Comparison of ENCODE assay signal across 8 cellular contexts in genomic region chr14:53894456-53894855, GRCh38.
DNase-seq lines count a peak whose midpoint lies in the region; ATAC-seq, FAIRE-seq and TF ChIP-seq lines count a peak whose summit lies in the region.

No MANE protein-coding gene starts in this region.

- in situ Hi-C loops in ACHN (cut with HindIII; ENCODE audit: low pct_ligation_motif_present, low pct_unique_long_range_greater_than_20kb, low sequenced_read_pairs), result no loop called here

- H3K9me2 ChIP-seq in Karpas-422 (replicated peaks; ENCODE audit: insufficient read depth, low read length), result no peaks in the 10 kb centered on the region

- H3K9ac ChIP-seq in Karpas-422 (ENCODE audit: low read length), result no peak overlapping the region

- H3K9me3 ChIP-seq in Karpas-422 (ENCODE audit: low read length), result no peaks in the 10 kb centered on the region

- H3K27ac ChIP-seq in Karpas-422 (ENCODE audit: low read length), result no peak overlapping the region

- H3K36me3 Mint-ChIP-seq in effector memory CD8-positive, alpha-beta T cell (ENCODE audit: insufficient read depth), result no peaks in the 10 kb centered on the region

- TF ChIP-seq CTCF in bronchial epithelial cell (IDR thresholded peaks at IDR 0.05; ENCODE audit: insufficient read depth, low read length, severe bottlenecking), result no peak

- H3K27me3 Mint-ChIP-seq in effector memory CD8-positive, alpha-beta T cell, result no peaks in the 10 kb centered on the region

- H2AFZ ChIP-seq in Karpas-422 (ENCODE audit: low read length), result no peak overlapping the region

- no peak for FAIRE-seq in bronchial epithelial cell (lab: Jason Lieb, UNC)

- H3K9me3 Mint-ChIP-seq in effector memory CD8-positive, alpha-beta T cell, result peaks cover 0 to 14% of the 10 kb centered on the region in 2 donors

- H3K4me3 Mint-ChIP-seq in effector memory CD8-positive, alpha-beta T cell, result no peak overlapping the region

- DNase-seq in ACHN, result peak; percentile 29
- peak; percentile 24 for DNase-seq in bronchial epithelial cell (ENCODE audit: low read depth)
- DNase-seq in Karpas-422, result no peak
- DNase-seq in effector memory CD8-positive, alpha-beta T cell, result no peak
- DNase-seq in NCI-H69 (lab: John Stamatoyannopoulos, UW), result no peak

- H3K4me1 ChIP-seq in Karpas-422 (ENCODE audit: low read length), result no peaks in the 10 kb centered on the region

- H3K27me3 ChIP-seq in bronchial epithelial cell (ENCODE audit: control insufficient read depth, insufficient read depth, low read length) (no peaks in the 10 kb centered on the region), Karpas-422 (ENCODE audit: low read length) (no peaks in the 10 kb centered on the region)

- H3K79me2 ChIP-seq in Karpas-422 (ENCODE audit: low read length), result no peaks in the 10 kb centered on the region

- no peak overlapping the region for H3K4me2 ChIP-seq in Karpas-422 (ENCODE audit: low read depth, low read length, poor library complexity, severe bottlenecking)

- H3K4me3 ChIP-seq in bronchial epithelial cell (ENCODE audit: low read depth, low read length) (no peak overlapping the region), Karpas-422 (ENCODE audit: low read length) (no peak overlapping the region)

- H3K27ac Mint-ChIP-seq in effector memory CD8-positive, alpha-beta T cell, result no peak overlapping the region

- ATAC-seq in GM19035 (IDR thresholded peaks at IDR 0.05; ENCODE audit: unreplicated experiment), result peak; percentile 73
- ATAC-seq in HG03135 (IDR thresholded peaks at IDR 0.05; ENCODE audit: unreplicated experiment), result peak; percentile 70
- ATAC-seq in effector memory CD8-positive, alpha-beta T cell (replicated peaks), result no peak
- ATAC-seq in GM19328 (IDR thresholded peaks at IDR 0.05; ENCODE audit: unreplicated experiment), result no peak

- no peaks in the 10 kb centered on the region for H3K36me3 ChIP-seq in bronchial epithelial cell (ENCODE audit: control insufficient read depth, insufficient read depth, low read length)
- H3K36me3 ChIP-seq in Karpas-422 (ENCODE audit: insufficient read depth, low read length), result no peaks in the 10 kb centered on the region

- H4K20me1 ChIP-seq in Karpas-422 (ENCODE audit: insufficient read depth, low read depth, low read length), result no peaks in the 10 kb centered on the region

- H3K4me1 Mint-ChIP-seq in effector memory CD8-positive, alpha-beta T cell (ENCODE audit: low read depth in 2 of 2), result no peaks in the 10 kb centered on the region

Comparison
In these comparisons a context has a peak if more than half of its experiments do, and no peak if none do; other contexts are left out.
1. DNase-seq: peak in ACHN (single experiment) and bronchial epithelial cell (single experiment); none in Karpas-422 (single experiment), effector memory CD8-positive, alpha-beta T cell (0 of 3) and NCI-H69 (single experiment).
2. ATAC-seq: peak in GM19035 (single experiment) and HG03135 (single experiment); none in effector memory CD8-positive, alpha-beta T cell (single experiment) and GM19328 (single experiment).